In the genomic region with DNA sequence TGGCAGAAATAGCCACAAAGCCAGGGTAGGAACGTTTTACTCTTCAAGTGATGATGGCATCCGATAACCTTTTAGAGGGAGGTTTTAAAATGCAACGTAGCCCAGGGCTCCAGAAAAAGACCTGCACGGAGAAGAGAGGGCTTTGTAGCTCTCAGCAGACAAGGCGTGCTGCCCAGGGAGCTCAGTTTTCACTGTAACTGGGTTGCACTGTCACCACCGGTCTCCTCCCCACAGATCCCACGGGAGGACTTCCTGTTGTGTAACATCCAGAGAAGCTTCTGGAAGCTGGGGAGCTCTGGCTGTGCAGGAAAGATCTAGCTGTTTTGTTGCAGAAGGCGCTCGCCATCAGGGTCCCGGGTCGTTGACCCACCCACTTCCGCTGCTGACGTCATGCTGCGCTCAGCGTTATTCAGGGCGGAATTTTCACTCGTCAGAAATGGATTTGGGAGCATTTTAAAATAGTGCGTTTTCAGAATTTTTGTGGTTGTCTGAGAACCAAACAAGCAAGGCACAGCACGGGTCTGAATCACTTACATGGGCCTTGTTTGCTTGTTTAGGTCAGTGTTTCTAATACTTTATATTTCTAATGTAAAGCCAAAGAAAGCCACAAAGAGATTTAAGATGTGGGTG, we compare ENCODE assay signal across 11 cellular contexts. TPM values are rescaled to one million over a fixed set of nuclear protein-coding genes. Genes with fewer than 3 reads are reported as not detected.
DNase-seq lines count a peak whose midpoint lies in the region; ATAC-seq and TF ChIP-seq lines count a peak whose summit lies in the region.
"Had no signal": no experiment of that assay in that cellular context is flagged by ENCODE, and none has a peak within 500 bp of the region (broad histone marks: within the 10 kb centered on the region; RNA-seq: fewer than 3 reads in every experiment).

No MANE protein-coding gene starts in this region.

- H3K27me3 ChIP-seq in SJSA1 (replicated peaks), result no peaks in the 10 kb centered on the region

- H3K36me3 ChIP-seq in SJSA1, result no peaks in the 10 kb centered on the region

- H3K9me3 ChIP-seq in SJSA1 (replicated peaks), result no peaks in the 10 kb centered on the region

- no peak for ATAC-seq in HG02970 (IDR thresholded peaks at IDR 0.05; ENCODE audit: low FRiP score, unreplicated experiment)
- ATAC-seq in HG03135 (IDR thresholded peaks at IDR 0.05; ENCODE audit: unreplicated experiment), result no peak
- ATAC-seq: activated T-cell treated with anti-CD3 and anti-CD28 coated beads, Interleukin-2, amount 50 U/mL, for 4 hours had no signal

- peaks cover 24% of the 10 kb centered on the region for H3K4me1 ChIP-seq in SJSA1 (replicated peaks)

- peak; percentile 85 for DNase-seq in AG08396 (ENCODE audit: low spot score)
- peak; percentile 82 to 85 for DNase-seq in SJSA1 (ENCODE audit: low read depth in 1 of 2, low spot score in 2 of 2)
- peak; percentile 99 for DNase-seq in fibroblast of villous mesenchyme (ENCODE audit: low read depth)
- peak; percentile 48 for DNase-seq in occipital lobe (lab: John Stamatoyannopoulos, UW)
- DNase-seq in HuH-7 (ENCODE audit: low spot score), result no peak
- no peak for DNase-seq in NCI-H82 (lab: John Stamatoyannopoulos, UW)
- DNase-seq: activated T-cell treated with anti-CD3 and anti-CD28 coated beads, Interleukin-2, amount 50 U/mL, for 4 hours; OCI-M1 had no signal

- no peak for TF ChIP-seq CTCF in fibroblast of villous mesenchyme (IDR thresholded peaks at IDR 0.05; ENCODE audit: insufficient read depth, low read depth, low read length)

- H3K4me3 ChIP-seq in SJSA1, result no peak overlapping the region
- H3K4me3 ChIP-seq in fibroblast of villous mesenchyme (ENCODE audit: low read depth, low read length), result peak overlapping the region; percentile 31

- peak overlapping the region; percentile 53 for H3K27ac ChIP-seq in SJSA1
- H3K27ac ChIP-seq: C4-2B had no signal

RNA-seq across cellular contexts. Expression of a gene that starts 50.8 kb away (rescaled TPM):
- total RNA-seq in SJSA1 (2014; rRNA removed; shearing (Covaris generic)), result 2.0 and 3.7 TPM in 2 replicates
- total RNA-seq in fibroblast of villous mesenchyme (5.8 and 6.9 TPM in 2 replicates), occipital lobe (6.7 TPM)

Comparison
In these comparisons a context has a peak if more than half of its experiments do, and no peak if none do; other contexts are left out.
1. DNase-seq: peak in AG08396 (single experiment), SJSA1 (2 of 2), fibroblast of villous mesenchyme (single experiment) and occipital lobe (single experiment); none in HuH-7 (single experiment) and NCI-H82 (single experiment).